Comparison of ENCODE assay signal across 8 cellular contexts in genomic region chr1:151372411-151372934, GRCh38. TPM values are rescaled to one million over a fixed set of nuclear protein-coding genes. Genes with fewer than 3 reads are reported as not detected.
DNase-seq lines count a peak whose midpoint lies in the region; ATAC-seq and TF ChIP-seq lines count a peak whose summit lies in the region.

SELENBP1 (minus strand) TSS chr1:151372705; CDS start chr1:151372641, 64 bp downstream.

- no peaks in the 10 kb centered on the region for H3K27me3 ChIP-seq in adipocyte (replicated peaks; ENCODE audit: control insufficient read depth, insufficient read depth, low read length)
- no peaks in the 10 kb centered on the region for H3K27me3 ChIP-seq in cardiac muscle cell

- H3K4me3 ChIP-seq in adipocyte (ENCODE audit: low read length) (peak within 1 kb of the TSS; percentile 84), cardiac muscle cell (peak within 1 kb of the TSS; percentile 38)

- no peak for TF ChIP-seq CTCF in cardiac muscle cell (IDR thresholded peaks at IDR 0.05; ENCODE audit: low read depth, low read length)

- H3K4me1 ChIP-seq in adipocyte (ENCODE audit: control insufficient read depth, insufficient read depth, low read length) = peaks cover 59% of the 10 kb centered on the region
- peaks cover 19% of the 10 kb centered on the region for H3K4me1 ChIP-seq in cardiac muscle cell (ENCODE audit: low read depth)

- peak within 1 kb of the TSS; percentile 68 for H3K27ac ChIP-seq in cardiac muscle cell

- no peak for ATAC-seq in GM18502 (IDR thresholded peaks at IDR 0.05; ENCODE audit: poor library complexity, unreplicated experiment)
- ATAC-seq in SK-N-SH treated with all-trans-retinoic acid at 6 μM for 48 hours = no peak

- H3K9me3 ChIP-seq in adipocyte (ENCODE audit: control insufficient read depth, low read length) (no peaks in the 10 kb centered on the region), cardiac muscle cell (ENCODE audit: low read depth) (no peaks in the 10 kb centered on the region)

- peak within 1 kb of the TSS; percentile 86 for H3K9ac ChIP-seq in adipocyte (ENCODE audit: low read length)

- H3K36me3 ChIP-seq in adipocyte (ENCODE audit: control insufficient read depth, insufficient read depth, low read length, severe bottlenecking) (peaks cover 9% of the 10 kb centered on the region), cardiac muscle cell (no peaks in the 10 kb centered on the region)

- peak; percentile 67 for DNase-seq in LHCN-M2 (ENCODE audit: low read depth)
- peak; percentile 61 for DNase-seq in adipocyte (ENCODE audit: low read depth)
- peak; percentile 76 to 92 for DNase-seq in cardiac muscle cell (ENCODE audit: low read depth in 1 of 2, low spot score in 1 of 2)
- DNase-seq in pons (ENCODE audit: low spot score) = peak; percentile 70
- DNase-seq in OCI-M2 (lab: John Stamatoyannopoulos, UW; ENCODE audit: unreplicated experiment) = no peak
- DNase-seq in CD1c-positive myeloid dendritic cell (ENCODE audit: extremely low spot score) = no peak

TF ChIP-seq in SK-N-SH treated with all-trans-retinoic acid at 6 μM for 48 hours, 23 proteins besides CTCF, POLR2A, EP300 and RAD21:
- no peak for TF ChIP-seq GLIS3 (CRISPR knock-in tag; IDR thresholded peaks at IDR 0.05)
- no peak for TF ChIP-seq POU6F1 (CRISPR knock-in tag; IDR thresholded peaks at IDR 0.05; ENCODE audit: borderline replicate concordance, low read depth)
- no peak for TF ChIP-seq PATZ1 (CRISPR knock-in tag; IDR thresholded peaks at IDR 0.05; ENCODE audit: borderline replicate concordance)
- TF ChIP-seq SNAI2 (CRISPR knock-in tag; IDR thresholded peaks at IDR 0.05) = no peak
- no peak for TF ChIP-seq CSRNP3 (CRISPR knock-in tag; IDR thresholded peaks at IDR 0.05)
- no peak for TF ChIP-seq TCF4 (CRISPR knock-in tag; IDR thresholded peaks at IDR 0.05; ENCODE audit: borderline replicate concordance)
- no peak for TF ChIP-seq OSR1 (CRISPR knock-in tag; IDR thresholded peaks at IDR 0.05)
- TF ChIP-seq CREB5 (CRISPR knock-in tag; IDR thresholded peaks at IDR 0.05; ENCODE audit: low read depth) = no peak
- TF ChIP-seq ISL1 (CRISPR knock-in tag; IDR thresholded peaks at IDR 0.05) = no peak
- TF ChIP-seq TSHZ2 (CRISPR knock-in tag; IDR thresholded peaks at IDR 0.05) = no peak
- no peak for TF ChIP-seq ZC3H10 (CRISPR knock-in tag; IDR thresholded peaks at IDR 0.05)
- no peak for TF ChIP-seq PPARA (CRISPR knock-in tag; IDR thresholded peaks at IDR 0.05; ENCODE audit: borderline replicate concordance)
- no peak for TF ChIP-seq CSDC2 (CRISPR knock-in tag; IDR thresholded peaks at IDR 0.05)
- no peak for TF ChIP-seq ESRRG (CRISPR knock-in tag; IDR thresholded peaks at IDR 0.05)
- TF ChIP-seq ARNTL (CRISPR knock-in tag; IDR thresholded peaks at IDR 0.05; ENCODE audit: borderline replicate concordance, low read depth) = no peak
- no peak for TF ChIP-seq TOX (CRISPR knock-in tag; IDR thresholded peaks at IDR 0.05; ENCODE audit: borderline replicate concordance)
- TF ChIP-seq BACH2 (CRISPR knock-in tag; IDR thresholded peaks at IDR 0.05; ENCODE audit: borderline replicate concordance) = no peak

RNA-seq across cellular contexts. Expression of gene SELENBP1, which starts in this region (rescaled TPM):
- total RNA-seq in LHCN-M2 (2014; rRNA removed) (16.2 and 17.9 TPM in 2 replicates), cardiac muscle cell (47.1 and 73.5 TPM in 2 replicates)
- polyA plus RNA-seq in LHCN-M2 (2012) = 11.6 TPM
- polyA plus RNA-seq in cardiac muscle cell = 43.6 and 69.0 TPM in 2 replicates

Comparison
In these comparisons a context has a peak if more than half of its experiments do, and no peak if none do; other contexts are left out.
1. DNase-seq: peak in LHCN-M2 (single experiment), adipocyte (single experiment), cardiac muscle cell (2 of 2) and pons (single experiment); none in OCI-M2 (single experiment) and CD1c-positive myeloid dendritic cell (single experiment).